ENCODE assay signal across 2 cellular contexts in genomic region chr2:120803085-120803484, GRCh38.
TF ChIP-seq lines count a peak whose summit lies in the region.

No MANE protein-coding gene starts in this region.

TF ChIP-seq in A549, 52 proteins besides CTCF, POLR2A, EP300 and RAD21:
- no peak for TF ChIP-seq ESRRA (IDR thresholded peaks at IDR 0.05; ENCODE audit: borderline replicate concordance, low read length)
- peak; percentile 85 for TF ChIP-seq KDM1A (IDR thresholded peaks at IDR 0.05; ENCODE audit: low read depth)
TF ChIP-seq in A549: peak in this region for 1.

TF ChIP-seq in IMR-90, 13 proteins besides CTCF, POLR2A, EP300 and RAD21:
- no peak for TF ChIP-seq ELK1 (IDR thresholded peaks at IDR 0.05; ENCODE audit: borderline replicate concordance, low read depth, low read length)
